Comparison of ENCODE assay signal across 15 cellular contexts in genomic region chr15:85837011-85837433, GRCh38. TPM values are rescaled to one million over a fixed set of nuclear protein-coding genes. Genes with fewer than 3 reads are reported as not detected.
DNase-seq lines count a peak whose midpoint lies in the region; ATAC-seq and TF ChIP-seq lines count a peak whose summit lies in the region.
"Had no signal": no experiment of that assay in that cellular context is flagged by ENCODE, and none has a peak within 500 bp of the region (broad histone marks: within the 10 kb centered on the region; RNA-seq: fewer than 3 reads in every experiment).

No MANE protein-coding gene starts in this region.

- no peak for TF ChIP-seq CTCF in NB4 (IDR thresholded peaks at IDR 0.05; ENCODE audit: low read depth, low read length)

- H3K27ac ChIP-seq in aorta (ENCODE audit: low read depth in 1 of 2, low read length in 2 of 2): no peak overlapping the region
- H3K27ac ChIP-seq: ovary had no signal

- DNase-seq in ELR (ENCODE audit: low read depth): peak; percentile 34
- DNase-seq in NB4 (ENCODE audit: low read depth): peak; percentile 28
- peak; percentile 48 to 74 for DNase-seq in dermis microvascular lymphatic vessel endothelial cell (ENCODE audit: low read depth in 2 of 2)
- DNase-seq in C1 segment of cervical spinal cord (lab: John Stamatoyannopoulos, UW): no peak
- DNase-seq in activated CD4-positive, CD25-positive, alpha-beta regulatory T cell (lab: John Stamatoyannopoulos, UW): no peak
- DNase-seq in aorta: no peak
- no peak for DNase-seq in NCI-H1048 (lab: John Stamatoyannopoulos, UW)
- DNase-seq: activated CD4-positive, alpha-beta T cell treated with anti-CD3 and anti-CD28 coated beads, Interleukin-2, amount 10 ng/mL, durations not matched to agents 24 days and 14 days; activated gamma-delta T cell; CD4-positive, CD25-positive, alpha-beta regulatory T cell; foreskin melanocyte; NCI-H446 treated with DMSO at 0.1 percent for 48 hours; ovary had no signal

- H3K4me3 ChIP-seq in NB4 (ENCODE audit: low read depth, low read length): no peak overlapping the region
- H3K4me3 ChIP-seq in mucosa of stomach (ENCODE audit: low read length): no peak overlapping the region
- H3K4me3 ChIP-seq in aorta (ENCODE audit: low read length in 2 of 2): no peak overlapping the region
- H3K4me3 ChIP-seq: ovary had no signal

- no peak for ATAC-seq in aorta (ENCODE audit: low FRiP score)
- ATAC-seq: SK-N-SH treated with all-trans-retinoic acid at 6 μM for 48 hours had no signal

- no peak for TF ChIP-seq POLR2A in NB4 (IDR thresholded peaks at IDR 0.05; ENCODE audit: extremely low read depth, insufficient read length)

- H3K27me3 ChIP-seq in mucosa of stomach (ENCODE audit: control insufficient read depth, insufficient read depth, low read length) (no peaks in the 10 kb centered on the region), aorta (ENCODE audit: control insufficient read depth in 1 of 2, insufficient read depth in 2 of 2, low read length in 1 of 2) (no peaks in the 10 kb centered on the region)
- H3K27me3 ChIP-seq: ovary had no signal

- H3K4me1 ChIP-seq in mucosa of stomach (ENCODE audit: control insufficient read depth, insufficient read depth, low read length) (peaks cover 42% of the 10 kb centered on the region), aorta (ENCODE audit: control insufficient read depth in 1 of 2, insufficient read depth in 2 of 2, low read length in 2 of 2) (no peaks in the 10 kb centered on the region)

- peak overlapping the region; percentile 77 for H3K9ac ChIP-seq in mucosa of stomach (ENCODE audit: low read length)

- H3K9me3 ChIP-seq in mucosa of stomach (ENCODE audit: control insufficient read depth, low read length): no peaks in the 10 kb centered on the region
- H3K9me3 ChIP-seq in aorta (ENCODE audit: control insufficient read depth, low read length): no peaks in the 10 kb centered on the region
- H3K9me3 ChIP-seq: ovary had no signal

- H3K36me3 ChIP-seq in mucosa of stomach (ENCODE audit: control insufficient read depth, insufficient read depth, low read length): no peaks in the 10 kb centered on the region
- H3K36me3 ChIP-seq in aorta (ENCODE audit: control insufficient read depth in 1 of 2, insufficient read depth in 2 of 2, low read length in 1 of 2): no peaks in the 10 kb centered on the region
- H3K36me3 ChIP-seq: ovary had no signal

- intact Hi-C loops in aorta (cut with DNase I): loop anchor here (10.0 kb wide), 2 partner anchors 342 to 352 kb away; no protein-coding TSS in a partner anchor

- WGBS in aorta, 2 donors: 69 to 73% methylated on average over 6 of the region's 6 CpGs

RNA-seq across cellular contexts. Expression of gene KLHL25, which starts 42.3 kb away (rescaled TPM):
- total RNA-seq in dermis microvascular lymphatic vessel endothelial cell (3.9 and 4.8 TPM in 2 replicates), aorta (1 to 10 TPM; 6.4 to 9.2 TPM)
- polyA plus RNA-seq in aorta: 1 to 10 TPM; 1.8 to 4.9 TPM

Comparison
In these comparisons a context has a peak if more than half of its experiments do, and no peak if none do; other contexts are left out.
1. DNase-seq: peak in ELR (single experiment), NB4 (single experiment) and dermis microvascular lymphatic vessel endothelial cell (2 of 2); none in C1 segment of cervical spinal cord (0 of 14), activated CD4-positive, CD25-positive, alpha-beta regulatory T cell (0 of 4), aorta (0 of 2) and NCI-H1048 (single experiment).